Comparison of ENCODE assay signal across 17 cellular contexts in genomic region chr9:7360513-7360912, GRCh38.
DNase-seq lines count a peak whose midpoint lies in the region; ATAC-seq and TF ChIP-seq lines count a peak whose summit lies in the region.
"Had no signal": no experiment of that assay in that cellular context is flagged by ENCODE, and none has a peak within 500 bp of the region (broad histone marks: within the 10 kb centered on the region; RNA-seq: fewer than 3 reads in every experiment).

No MANE protein-coding gene starts in this region.

- no peak for ATAC-seq in GM21825 (IDR thresholded peaks at IDR 0.05; ENCODE audit: unreplicated experiment)
- ATAC-seq: activated T-cell treated with anti-CD3 and anti-CD28 coated beads, Interleukin-2, amount 50 U/mL, for 72 hours; right lobe of liver; stimulated activated naive B cell treated with anti-CD40 and anti-IgM and Interleukin-4, amounts not matched to agents 10 μg/mL and 1 μg/mL and 100 μg/mL, for 72 hours had no signal

- DNase-seq in HT1080 (ENCODE audit: low read depth) (peak; percentile 15), cerebellar cortex (ENCODE audit: low spot score) (peak; percentile 7), osteoblast (ENCODE audit: insufficient read length, low spot score, missing footprints) (no peak), NCI-H748 treated with DMSO at 0.1 percent for 48 hours (lab: John Stamatoyannopoulos, UW) (no peak), NCI-H526 (lab: John Stamatoyannopoulos, UW) (no peak)
- DNase-seq: activated CD8-positive, alpha-beta memory T cell treated with anti-CD3 and anti-CD28 coated beads for 24 hours; activated T-cell treated with anti-CD3 and anti-CD28 coated beads, Interleukin-2, amount 50 U/mL, for 72 hours; DMS79 treated with DMSO at 0.1 percent for 48 hours; HCEC 1CT; islet precursor cell; NCI-H2227 treated with DMSO at 0.1 percent for 48 hours; right lobe of liver; stimulated activated naive B cell treated with anti-CD40 and anti-IgM and Interleukin-4, amounts not matched to agents 10 μg/mL and 1 μg/mL and 100 μg/mL, for 72 hours; T1000 had no signal

- no peaks in the 10 kb centered on the region for H3K27me3 ChIP-seq in osteoblast (ENCODE audit: insufficient read depth, low read length)
- H3K27me3 ChIP-seq: right lobe of liver had no signal

- no peaks in the 10 kb centered on the region for H3K9me3 ChIP-seq in osteoblast (ENCODE audit: low read depth, low read length)
- H3K9me3 ChIP-seq: right lobe of liver had no signal

- H3K4me3 ChIP-seq in osteoblast (ENCODE audit: insufficient read depth, low read length), result no peak overlapping the region
- H3K4me3 ChIP-seq: lung, right lobe of liver had no signal

- no peaks in the 10 kb centered on the region for H3K36me3 ChIP-seq in osteoblast (ENCODE audit: insufficient read depth, low read length)
- H3K36me3 ChIP-seq: right lobe of liver had no signal

- no peak overlapping the region for H3K4me2 ChIP-seq in osteoblast (ENCODE audit: insufficient read depth, low read length)

- peak; percentile 31; the same call in 2 of the 3 replicates for TF ChIP-seq CTCF in GM12872 (IDR thresholded peaks at IDR 0.05; ENCODE audit: insufficient read depth, low read depth, low read length)
- peak; percentile 9 for TF ChIP-seq CTCF in osteoblast (IDR thresholded peaks at IDR 0.05; ENCODE audit: extremely low read depth, low read depth, low read length)

- H3K79me2 ChIP-seq in osteoblast (ENCODE audit: insufficient read depth, low read length), result no peaks in the 10 kb centered on the region

- no peak overlapping the region for H3K27ac ChIP-seq in osteoblast (ENCODE audit: low read depth, low read length)
- H3K27ac ChIP-seq: right lobe of liver had no signal

- H4K20me1 ChIP-seq in osteoblast (ENCODE audit: insufficient read depth, low read length), result no peaks in the 10 kb centered on the region

- no peak overlapping the region for H2AFZ ChIP-seq in osteoblast (ENCODE audit: low read length)

- no peaks in the 10 kb centered on the region for H3K4me1 ChIP-seq in osteoblast (ENCODE audit: insufficient read depth, low read length)

Comparison
In these comparisons a context has a peak if more than half of its experiments do, and no peak if none do; other contexts are left out.
1. DNase-seq: peak in HT1080 (single experiment) and cerebellar cortex (single experiment); none in osteoblast (single experiment), NCI-H748 treated with DMSO at 0.1 percent for 48 hours (single experiment) and NCI-H526 (0 of 2).